In genomic region chr20:57723816-57724215, GRCh38 we compare ENCODE assay signal across 8 cellular contexts.
"Had no signal": no experiment of that assay in that cellular context is flagged by ENCODE, and none has a peak within 500 bp of the region (broad histone marks: within the 10 kb centered on the region; RNA-seq: fewer than 3 reads in every experiment).

No MANE protein-coding gene starts in this region.

- FAIRE-seq: G401.6, GM12878, GM12891, GM12892, GM18507, GM19239 had no signal

- ATAC-seq: GM12878 had no signal

- DNase-seq: GDM1, GF-D8 had no signal

- H3K4me3 ChIP-seq: GM12878 had no signal
